Comparison of ENCODE assay signal across 10 cellular contexts in genomic region chr13:39565036-39565949, GRCh38. TPM values are rescaled to one million over a fixed set of nuclear protein-coding genes. Genes with fewer than 3 reads are reported as not detected.
DNase-seq lines count a peak whose midpoint lies in the region; ATAC-seq, FAIRE-seq and TF ChIP-seq lines count a peak whose summit lies in the region.
"Had no signal": no experiment of that assay in that cellular context is flagged by ENCODE, and none has a peak within 500 bp of the region (broad histone marks: within the 10 kb centered on the region; RNA-seq: fewer than 3 reads in every experiment).

No MANE protein-coding gene starts in this region.

- H3K9me3 Mint-ChIP-seq in neural progenitor cell, result peaks cover 2% of the 10 kb centered on the region

- intact Hi-C loops in Panc1 (cut with micrococcal nuclease; ENCODE audit: unreplicated experiment) (no loop called here), aorta (cut with DNase I) (no loop called here)

- peak; percentile 95 for ATAC-seq in Panc1
- ATAC-seq in aorta (ENCODE audit: low FRiP score), result no peak

- H4K20me1 ChIP-seq in neural progenitor cell (ENCODE audit: low read depth), result no peaks in the 10 kb centered on the region

- DNase-seq in EH (ENCODE audit: low read depth), result peak; percentile 98
- peak; percentile 39 for DNase-seq in Panc1 (ENCODE audit: low read depth, low spot score)
- peak; percentile 76 for DNase-seq in fibroblast of gingiva (ENCODE audit: low read depth)
- peak; percentile 19 for DNase-seq in neural progenitor cell (ENCODE audit: low spot score)
- DNase-seq in aorta, result no peak
- DNase-seq in putamen (ENCODE audit: low spot score), result no peak
- no peak for DNase-seq in activated CD4-positive, alpha-beta T cell treated with anti-CD3 and anti-CD28 coated beads, Interleukin-2, amount 50 U/mL, for 1 hour
- no peak for DNase-seq in small intestine
- DNase-seq: GF-D8, NCI-H2107 had no signal

- TF ChIP-seq CTCF in Panc1 (IDR thresholded peaks at IDR 0.05) (no peak), neural progenitor cell (IDR thresholded peaks at IDR 0.05) (no peak)

- no peaks in the 10 kb centered on the region for H3K27me3 ChIP-seq in Panc1 (ENCODE audit: control insufficient read depth, insufficient read depth, low read length)
- H3K27me3 ChIP-seq in neural progenitor cell, result no peaks in the 10 kb centered on the region
- no peaks in the 10 kb centered on the region for H3K27me3 ChIP-seq in aorta (ENCODE audit: control insufficient read depth in 1 of 2, insufficient read depth in 2 of 2, low read length in 1 of 2)
- H3K27me3 ChIP-seq in small intestine (ENCODE audit: control insufficient read depth in 2 of 2, insufficient read depth in 2 of 2, low read length in 2 of 2), result no peaks in the 10 kb centered on the region

- H3F3A ChIP-seq in neural progenitor cell (ENCODE audit: low read depth), result no peaks in the 10 kb centered on the region

- no peaks in the 10 kb centered on the region for H3K27me3 Mint-ChIP-seq in neural progenitor cell (ENCODE audit: insufficient read depth, low read depth)

- POLR2A ChIA-PET in Panc1 (lab: Charles Lee), result interaction anchor here (0.7 kb wide), 1 partner anchor 26 kb away, joined by 4 read pairs; no protein-coding TSS in a partner anchor

- H3K9me3 ChIP-seq in Panc1 (ENCODE audit: control insufficient read depth, insufficient read depth, low read depth, low read length) (no peaks in the 10 kb centered on the region), neural progenitor cell (ENCODE audit: low read depth) (no peaks in the 10 kb centered on the region), aorta (ENCODE audit: control insufficient read depth, low read length) (no peaks in the 10 kb centered on the region), small intestine (ENCODE audit: control insufficient read depth, low read depth) (no peaks in the 10 kb centered on the region)

- no peak for FAIRE-seq in small intestine (lab: Jason Lieb, UNC)

- no peaks in the 10 kb centered on the region for H3K79me2 ChIP-seq in neural progenitor cell (ENCODE audit: low read depth)

- H3K4me3 ChIP-seq in Panc1 (ENCODE audit: low read depth in 2 of 2, low read length in 2 of 2) (peak overlapping the region; percentile 13 to 17), neural progenitor cell (no peak overlapping the region), aorta (ENCODE audit: low read length in 2 of 2) (no peak overlapping the region), small intestine (ENCODE audit: low read depth in 1 of 2, low read length in 2 of 2) (no peak overlapping the region)

- no peak overlapping the region for H3K9ac ChIP-seq in neural progenitor cell

- peaks cover 38% of the 10 kb centered on the region for H3K4me1 Mint-ChIP-seq in neural progenitor cell

- in situ Hi-C loops in Panc1 (cut with HindIII; ENCODE audit: low pct_unique_long_range_greater_than_20kb, low sequenced_read_pairs), result no loop called here

- H3K4me1 ChIP-seq in Panc1 (ENCODE audit: control insufficient read depth, insufficient read depth, low read length), result peaks cover 44% of the 10 kb centered on the region
- H3K4me1 ChIP-seq in neural progenitor cell, result peaks cover 10% of the 10 kb centered on the region
- H3K4me1 ChIP-seq in aorta (ENCODE audit: control insufficient read depth in 1 of 2, insufficient read depth in 2 of 2, low read length in 2 of 2), result peaks cover 2 to 4% of the 10 kb centered on the region in 2 donors
- H3K4me1 ChIP-seq in small intestine (ENCODE audit: control insufficient read depth in 2 of 2, insufficient read depth in 1 of 2, low read depth in 1 of 2, low read length in 1 of 2), result no peaks in the 10 kb centered on the region

- peaks cover 6% of the 10 kb centered on the region for H3K36me3 Mint-ChIP-seq in neural progenitor cell

- H3K27ac Mint-ChIP-seq in neural progenitor cell, result peak overlapping the region; percentile 74

- CTCF ChIA-PET in Panc1 (lab: Charles Lee), result interaction anchor here (0.5 to 0.6 kb wide), 2 partner anchors 19 to 1533 kb away, joined by 4 to 6 read pairs; no protein-coding TSS in a partner anchor

- H3K36me3 ChIP-seq in Panc1 (ENCODE audit: control insufficient read depth, insufficient read depth, low read length) (no peaks in the 10 kb centered on the region), neural progenitor cell (no peaks in the 10 kb centered on the region), aorta (ENCODE audit: control insufficient read depth in 1 of 2, insufficient read depth in 2 of 2, low read length in 1 of 2) (no peaks in the 10 kb centered on the region), small intestine (ENCODE audit: control insufficient read depth in 2 of 2, insufficient read depth in 2 of 2, low read length in 2 of 2) (no peaks in the 10 kb centered on the region)

- 17 to 20% methylated on average over 6 of the region's 6 CpGs for WGBS in aorta, 2 donors
- 51 to 57% (median 53%) methylated on average over 6 of the region's 6 CpGs for WGBS in small intestine, 3 donors

- H3K27ac ChIP-seq in Panc1 (ENCODE audit: low read length) (peak overlapping the region; percentile 82), neural progenitor cell (no peak overlapping the region), aorta (ENCODE audit: low read depth in 1 of 2, low read length in 2 of 2) (no peak overlapping the region), small intestine (ENCODE audit: low read depth in 1 of 2, low read length in 1 of 2) (no peak overlapping the region)

- H2AFZ ChIP-seq in neural progenitor cell (replicated peaks), result peak overlapping the region; percentile 51

- BruUV-seq in Panc1 (replicated peaks; lab: Mats Ljungman, UMichigan), result no TSS peak

- H3K4me3 Mint-ChIP-seq in neural progenitor cell, result peak overlapping the region; percentile 41

- peak overlapping the region; percentile 3 for H3K4me2 ChIP-seq in neural progenitor cell

RNA-seq across cellular contexts. Expression of gene LHFPL6, which starts 37.7 kb away (rescaled TPM):
- total RNA-seq in Panc1 (2021; ENCODE audit: unreplicated experiment) (25.7 TPM), neural progenitor cell (ENCODE audit: low replicate concordance) (1.7 and 3.0 TPM in 2 replicates), aorta (100 to 1,000 TPM; 211 to 214 TPM)
- polyA plus RNA-seq in Panc1 (2012; ENCODE audit: insufficient read length), result 21.9 TPM
- polyA plus RNA-seq in aorta (100 to 1,000 TPM in 1 of 2 donors, 10 to 100 TPM in 1; 58.1 to 127 TPM), small intestine (10 to 100 TPM in 1 of 3 donors, 1 to 10 TPM in 1, under 1 TPM in 1; 0.22 to 19.9 (median 1.6) TPM)

Comparison
In these comparisons a context has a peak if more than half of its experiments do, and no peak if none do; other contexts are left out.
1. DNase-seq: peak in EH (single experiment), Panc1 (single experiment), fibroblast of gingiva (single experiment) and neural progenitor cell (single experiment); none in aorta (0 of 2), putamen (single experiment), activated CD4-positive, alpha-beta T cell treated with anti-CD3 and anti-CD28 coated beads, Interleukin-2, amount 50 U/mL, for 1 hour (single experiment) and small intestine (single experiment).
2. H3K4me3 ChIP-seq: peak in Panc1 (2 of 2); none in neural progenitor cell (single experiment), aorta (0 of 2) and small intestine (0 of 2).